In the genomic region with DNA sequence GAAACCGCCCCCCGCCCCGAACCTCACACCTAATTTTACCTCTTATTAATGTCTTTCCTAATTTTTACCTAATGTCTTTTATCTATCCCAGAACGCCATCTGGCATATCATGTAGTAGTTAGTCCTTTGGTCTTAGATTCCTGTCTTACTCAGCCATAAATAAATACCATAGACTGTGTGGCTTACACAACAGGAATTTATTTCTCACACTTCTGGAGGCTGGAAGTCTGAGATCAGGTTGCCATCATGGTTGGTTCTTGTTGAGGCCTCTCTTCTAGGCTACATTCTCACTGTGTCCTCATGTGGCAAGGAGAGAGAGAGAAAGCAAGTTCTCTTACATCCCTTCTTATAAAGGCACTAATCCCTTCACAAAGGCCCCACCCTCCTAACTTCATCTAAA, we compare ENCODE assay signal across 16 cellular contexts.
"Had no signal": no experiment of that assay in that cellular context is flagged by ENCODE, and none has a peak within 500 bp of the region (broad histone marks: within the 10 kb centered on the region; RNA-seq: fewer than 3 reads in every experiment).

No MANE protein-coding gene starts in this region.

- DNase-seq: cortex of kidney; dorsolateral prefrontal cortex; effector CD8-positive, alpha-beta T cell; foreskin keratinocyte; head of caudate nucleus; mammary epithelial cell; naive thymus-derived CD4-positive, alpha-beta T cell; psoas muscle; retina; stimulated activated CD4-positive, alpha-beta T cell treated with anti-CD3 and anti-CD28 coated beads, Interleukin-12 subunit alpha, Interleukin-12 subunit beta, amount 100 ng/mL, for 4 hours; stimulated activated naive CD4-positive, alpha-beta T cell had no signal

- H3K4me1 ChIP-seq: psoas muscle had no signal

- H3K27ac ChIP-seq: dorsolateral prefrontal cortex, foreskin keratinocyte, neutrophil, psoas muscle, skin epidermis had no signal

- ATAC-seq: esophagus mucosa; foreskin keratinocyte; naive thymus-derived CD4-positive, alpha-beta T cell; psoas muscle; sciatic nerve had no signal

- H3K4me3 ChIP-seq: dorsolateral prefrontal cortex, hepatocyte, psoas muscle, skin epidermis had no signal

- H3K79me2 ChIP-seq: hepatocyte had no signal

- H3K9me3 ChIP-seq: neutrophil, psoas muscle had no signal

- H2AFZ ChIP-seq: hepatocyte had no signal

- H3K36me3 ChIP-seq: neutrophil had no signal

- H3K4me2 ChIP-seq: hepatocyte had no signal

- H3K27me3 ChIP-seq: dorsolateral prefrontal cortex, foreskin keratinocyte, hepatocyte, neutrophil had no signal
